In genomic region chr12:124863409-124864325, GRCh38 we compare ENCODE assay signal across 8 cellular contexts. TPM values are rescaled to one million over a fixed set of nuclear protein-coding genes. Genes with fewer than 3 reads are reported as not detected.
DNase-seq lines count a peak whose midpoint lies in the region; ATAC-seq and TF ChIP-seq lines count a peak whose summit lies in the region.

SCARB1 (minus strand) TSS chr12:124863864; CDS start chr12:124863720, 144 bp downstream.

- peak; percentile 44 for DNase-seq in DMS153 treated with DMSO at 0.1 percent for 48 hours (lab: John Stamatoyannopoulos, UW; ENCODE audit: unreplicated experiment)
- DNase-seq in RKO (ENCODE audit: low spot score), result peak; percentile 82
- DNase-seq in fibroblast of peridontal ligament (ENCODE audit: extremely low read depth), result peak; percentile 59
- peak; percentile 81 for DNase-seq in natural killer cell treated with Interleukin-12 subunit alpha and Interleukin-12 subunit beta and Interleukin-15 and Interleukin-18, amount 100 ng/mL, for 72 hours (ENCODE audit: low spot score)
- DNase-seq in stimulated activated naive CD8-positive, alpha-beta T cell treated with anti-CD3 and anti-CD28 coated beads, Interleukin-15, Interleukin-2, amounts not matched to agents 100 U/mL and 50 U/mL, for 24 hours, result peak; percentile 87

- peak within 1 kb of the TSS; percentile 82 for H3K27ac Mint-ChIP-seq in activated T-helper 17 cell treated with anti-CD3 and anti-CD28 coated beads, Interleukin-2, amount 50 U/mL, for 72 hours
- peak within 1 kb of the TSS; percentile 83 to 89 for H3K27ac Mint-ChIP-seq in natural killer cell treated with Interleukin-12 subunit alpha and Interleukin-12 subunit beta and Interleukin-15 and Interleukin-18, amount 100 ng/mL, for 72 hours

- H3K9me3 Mint-ChIP-seq in activated T-helper 17 cell treated with anti-CD3 and anti-CD28 coated beads, Interleukin-2, amount 50 U/mL, for 72 hours, result no peaks in the 10 kb centered on the region
- no peaks in the 10 kb centered on the region for H3K9me3 Mint-ChIP-seq in natural killer cell treated with Interleukin-12 subunit alpha and Interleukin-12 subunit beta and Interleukin-15 and Interleukin-18, amount 100 ng/mL, for 72 hours

- no peaks in the 10 kb centered on the region for H3K36me3 Mint-ChIP-seq in activated T-helper 17 cell treated with anti-CD3 and anti-CD28 coated beads, Interleukin-2, amount 50 U/mL, for 72 hours (ENCODE audit: low read depth)
- no peaks in the 10 kb centered on the region for H3K36me3 Mint-ChIP-seq in natural killer cell treated with Interleukin-12 subunit alpha and Interleukin-12 subunit beta and Interleukin-15 and Interleukin-18, amount 100 ng/mL, for 72 hours

- H3K4me1 Mint-ChIP-seq in activated T-helper 17 cell treated with anti-CD3 and anti-CD28 coated beads, Interleukin-2, amount 50 U/mL, for 72 hours, result no peaks in the 10 kb centered on the region
- peaks cover 21 to 27% of the 10 kb centered on the region in 2 donors for H3K4me1 Mint-ChIP-seq in natural killer cell treated with Interleukin-12 subunit alpha and Interleukin-12 subunit beta and Interleukin-15 and Interleukin-18, amount 100 ng/mL, for 72 hours (ENCODE audit: low read depth in 2 of 2)

- ATAC-seq in GM21576 (IDR thresholded peaks at IDR 0.05; ENCODE audit: unreplicated experiment), result peak; percentile 60
- ATAC-seq in activated T-helper 17 cell treated with anti-CD3 and anti-CD28 coated beads, Interleukin-2, amount 50 U/mL, for 72 hours (replicated peaks), result peak; percentile 88
- peak; percentile 95 to 97 for ATAC-seq in natural killer cell treated with Interleukin-12 subunit alpha and Interleukin-12 subunit beta and Interleukin-15 and Interleukin-18, amount 100 ng/mL, for 72 hours
- ATAC-seq in stimulated activated naive CD8-positive, alpha-beta T cell treated with anti-CD3 and anti-CD28 coated beads, Interleukin-15, Interleukin-2, amounts not matched to agents 100 U/mL and 50 U/mL, for 24 hours, result peak; percentile 88

- TF ChIP-seq RAD21 in Ishikawa (IDR thresholded peaks at IDR 0.05; ENCODE audit: low read depth), result no peak

- H3K4me3 Mint-ChIP-seq in activated T-helper 17 cell treated with anti-CD3 and anti-CD28 coated beads, Interleukin-2, amount 50 U/mL, for 72 hours, result peak within 1 kb of the TSS; percentile 73
- peak within 1 kb of the TSS; percentile 86 for H3K4me3 Mint-ChIP-seq in natural killer cell treated with Interleukin-12 subunit alpha and Interleukin-12 subunit beta and Interleukin-15 and Interleukin-18, amount 100 ng/mL, for 72 hours

- TF ChIP-seq EP300 in Ishikawa (IDR thresholded peaks at IDR 0.05; ENCODE audit: borderline replicate concordance), result no peak

- peaks cover 3% of the 10 kb centered on the region for H3K27me3 Mint-ChIP-seq in activated T-helper 17 cell treated with anti-CD3 and anti-CD28 coated beads, Interleukin-2, amount 50 U/mL, for 72 hours
- H3K27me3 Mint-ChIP-seq in natural killer cell treated with Interleukin-12 subunit alpha and Interleukin-12 subunit beta and Interleukin-15 and Interleukin-18, amount 100 ng/mL, for 72 hours, result peaks cover 4 to 22% of the 10 kb centered on the region in 2 donors

TF ChIP-seq in Ishikawa, 13 proteins besides CTCF, POLR2A, EP300 and RAD21:
- no peak for TF ChIP-seq CREB1 (IDR thresholded peaks at IDR 0.05; ENCODE audit: low read depth)
- TF ChIP-seq TCF12 (IDR thresholded peaks at IDR 0.05; ENCODE audit: low read depth), result peak; percentile 5; the same call in 1 of the 2 replicates
- TF ChIP-seq TAF1 (IDR thresholded peaks at IDR 0.05; ENCODE audit: low read depth), result peak; percentile 54; the same call in 1 of the 2 replicates
- TF ChIP-seq ZBTB7A (IDR thresholded peaks at IDR 0.05; ENCODE audit: low read depth), result peak; percentile 94
- peak; percentile 85 for TF ChIP-seq MAX (IDR thresholded peaks at IDR 0.05)
- no peak for TF ChIP-seq TEAD4 (IDR thresholded peaks at IDR 0.05)
- TF ChIP-seq REST (IDR thresholded peaks at IDR 0.05; ENCODE audit: low read depth), result no peak
- peak; percentile 81 for TF ChIP-seq YY1 (IDR thresholded peaks at IDR 0.05; ENCODE audit: low read depth)

RNA-seq across cellular contexts. Expression of gene SCARB1, which starts in this region (rescaled TPM):
- 10 to 100 TPM; 17.9 to 20.9 TPM for total RNA-seq in activated T-helper 17 cell treated with anti-CD3 and anti-CD28 coated beads, Interleukin-2, amount 50 U/mL, for 72 hours
- 10 to 100 TPM in 1 of 2 donors, 1 to 10 TPM in 1; 10.0 to 45.6 TPM for total RNA-seq in natural killer cell treated with Interleukin-12 subunit alpha and Interleukin-12 subunit beta and Interleukin-15 and Interleukin-18, amount 100 ng/mL, for 72 hours

Comparison
In these comparisons a context has a peak if more than half of its experiments do, and no peak if none do; other contexts are left out.
1. Peak in every context shown above with its lines: DNase-seq and ATAC-seq.